17 cellular contexts compared by ENCODE assay signal in genomic region chr12:85363382-85364190, GRCh38.
DNase-seq lines count a peak whose midpoint lies in the region; ATAC-seq, FAIRE-seq and TF ChIP-seq lines count a peak whose summit lies in the region.
"Had no signal": no experiment of that assay in that cellular context is flagged by ENCODE, and none has a peak within 500 bp of the region (broad histone marks: within the 10 kb centered on the region; RNA-seq: fewer than 3 reads in every experiment).

No MANE protein-coding gene starts in this region.

- H4K20me1 ChIP-seq in astrocyte (ENCODE audit: insufficient read depth, low read length), result no peaks in the 10 kb centered on the region
- H4K20me1 ChIP-seq: BLaER1 had no signal

- H3K4me3 ChIP-seq in astrocyte (ENCODE audit: insufficient read depth, low read depth, low read length), result no peak overlapping the region
- H3K4me3 ChIP-seq in aorta (ENCODE audit: low read length in 2 of 2), result no peak overlapping the region
- H3K4me3 ChIP-seq: BLaER1 had no signal

- H3K4me2 ChIP-seq in astrocyte (ENCODE audit: low read length), result no peak overlapping the region
- H3K4me2 ChIP-seq: BLaER1, KMS-11 had no signal

- H3K9me3 Mint-ChIP-seq in astrocyte (ENCODE audit: unreplicated experiment), result no peaks in the 10 kb centered on the region

- no peak for TF ChIP-seq CTCF in astrocyte (IDR thresholded peaks at IDR 0.05; ENCODE audit: insufficient read depth, low read depth, low read length)

- ATAC-seq in aorta (ENCODE audit: low FRiP score) (peak; percentile 48), GM21390 (IDR thresholded peaks at IDR 0.05; ENCODE audit: unreplicated experiment) (no peak), GM21786 (IDR thresholded peaks at IDR 0.05; ENCODE audit: unreplicated experiment) (no peak)
- ATAC-seq: HepG2, Right ventricle myocardium inferior had no signal

- DNase-seq in astrocyte (ENCODE audit: low read depth) (peak; percentile 4), dermis microvascular lymphatic vessel endothelial cell (ENCODE audit: low read depth in 2 of 2) (peak; percentile 55 to 85), lung microvascular endothelial cell (ENCODE audit: low read depth in 2 of 2) (peak; percentile 42 to 76), aorta (peak in 1 of 2 donors; percentile 34)
- DNase-seq in effector CD4-positive, alpha-beta T cell, result no peak
- DNase-seq: H7, MM.1S, NCI-H1105 treated with DMSO at 0.1 percent for 48 hours, NCI-H187, NCI-H446 treated with DMSO at 0.1 percent for 48 hours, NCI-H748 treated with DMSO at 0.1 percent for 48 hours had no signal

- no peak overlapping the region for H2AFZ ChIP-seq in astrocyte (ENCODE audit: low read depth, low read length)

- intact Hi-C loops in aorta (cut with DNase I), result no loop called here

- H3K9me3 ChIP-seq in astrocyte (ENCODE audit: insufficient read depth, low read depth, low read length) (no peaks in the 10 kb centered on the region), aorta (ENCODE audit: control insufficient read depth, low read length) (no peaks in the 10 kb centered on the region)
- H3K9me3 ChIP-seq: BLaER1 had no signal

- H3K27ac Mint-ChIP-seq in astrocyte (ENCODE audit: unreplicated experiment), result no peak overlapping the region

- H3K4me3 Mint-ChIP-seq in astrocyte (ENCODE audit: unreplicated experiment), result no peak overlapping the region

- FAIRE-seq in astrocyte (lab: Jason Lieb, UNC), result no peak
- FAIRE-seq: HepG2 had no signal

- no peaks in the 10 kb centered on the region for H3K36me3 Mint-ChIP-seq in astrocyte (ENCODE audit: low read depth, unreplicated experiment)

- no peak overlapping the region for H3K27ac ChIP-seq in astrocyte (ENCODE audit: low read depth, low read length)
- no peak overlapping the region for H3K27ac ChIP-seq in aorta (ENCODE audit: low read depth in 1 of 2, low read length in 2 of 2)
- H3K27ac ChIP-seq: BLaER1, KMS-11 had no signal

- no peaks in the 10 kb centered on the region for H3K4me1 Mint-ChIP-seq in astrocyte (ENCODE audit: low read depth, unreplicated experiment)

- H3K27me3 ChIP-seq in astrocyte (ENCODE audit: insufficient read depth, low read length), result no peaks in the 10 kb centered on the region
- no peaks in the 10 kb centered on the region for H3K27me3 ChIP-seq in aorta (ENCODE audit: control insufficient read depth in 1 of 2, insufficient read depth in 2 of 2, low read length in 1 of 2)
- H3K27me3 ChIP-seq: BLaER1 had no signal

- no peaks in the 10 kb centered on the region for H3K27me3 Mint-ChIP-seq in astrocyte (ENCODE audit: low read depth, unreplicated experiment)

- WGBS in aorta, 2 donors, result 29 to 33% methylated on average over 5 of the region's 5 CpGs

- no peak overlapping the region for H3K9ac ChIP-seq in astrocyte (ENCODE audit: low read length)
- H3K9ac ChIP-seq: BLaER1, KMS-11 had no signal

- no peaks in the 10 kb centered on the region for H3K79me2 ChIP-seq in astrocyte (ENCODE audit: insufficient read depth, low read length)

- H3K4me1 ChIP-seq in astrocyte (ENCODE audit: insufficient read depth, low read length) (no peaks in the 10 kb centered on the region), aorta (ENCODE audit: control insufficient read depth in 1 of 2, insufficient read depth in 2 of 2, low read length in 2 of 2) (no peaks in the 10 kb centered on the region)
- H3K4me1 ChIP-seq: BLaER1 had no signal

- H3K36me3 ChIP-seq in astrocyte (ENCODE audit: insufficient read depth, low read length) (no peaks in the 10 kb centered on the region), aorta (ENCODE audit: control insufficient read depth in 1 of 2, insufficient read depth in 2 of 2, low read length in 1 of 2) (no peaks in the 10 kb centered on the region)
- H3K36me3 ChIP-seq: BLaER1 had no signal
